In genomic region chr17:55005520-55005919, GRCh38 we compare ENCODE assay signal across 10 cellular contexts. TPM values are rescaled to one million over a fixed set of nuclear protein-coding genes. Genes with fewer than 3 reads are reported as not detected.
DNase-seq lines count a peak whose midpoint lies in the region; ATAC-seq, FAIRE-seq and TF ChIP-seq lines count a peak whose summit lies in the region.
"Had no signal": no experiment of that assay in that cellular context is flagged by ENCODE, and none has a peak within 500 bp of the region (broad histone marks: within the 10 kb centered on the region; RNA-seq: fewer than 3 reads in every experiment).

No MANE protein-coding gene starts in this region.

- no peak overlapping the region for H3K23ac ChIP-seq in IMR-90 (ENCODE audit: low read depth, low read length)

- TF ChIP-seq EP300 in GM12878 (IDR thresholded peaks at IDR 0.05; ENCODE audit: borderline replicate concordance in 1 of 2, control insufficient read depth in 1 of 2, low read depth in 2 of 2, low read length in 2 of 2): no peak

- H3K4me1 ChIP-seq in IMR-90 (ENCODE audit: control insufficient read depth, insufficient read depth, low read length): no peaks in the 10 kb centered on the region
- no peaks in the 10 kb centered on the region for H3K4me1 ChIP-seq in GM12878 (ENCODE audit: control insufficient read depth, insufficient read depth, low read length)
- no peaks in the 10 kb centered on the region for H3K4me1 ChIP-seq in osteoblast (ENCODE audit: insufficient read depth, low read length)
- H3K4me1 ChIP-seq: SJSA1 had no signal

- CTCF ChIA-PET in IMR-90 (lab: Yijun Ruan, JAX): interaction anchor here (0.6 to 2.1 kb wide), 2 partner anchors 12 to 33 kb away, joined by 4 to 6 read pairs; no protein-coding TSS in a partner anchor
- CTCF ChIA-PET in GM12878 (lab: Yijun Ruan, JAX): interaction anchor here (0.6 to 6.0 kb wide), 17 partner anchors 9 to 372 kb away, joined by 3 to 63 read pairs (median 3); partner anchors contain the start of gene STXBP4

- TF ChIP-seq POLR2A in IMR-90 (IDR thresholded peaks at IDR 0.05; ENCODE audit: low read depth, low read length) (no peak), GM12878 (IDR thresholded peaks at IDR 0.05; ENCODE audit: low read depth, low read length) (no peak)

- H3K4ac ChIP-seq in IMR-90 (ENCODE audit: low read depth, low read length): no peak overlapping the region

- H2BK15ac ChIP-seq in IMR-90 (ENCODE audit: low read depth, low read length): no peak overlapping the region

- H3K27me3 ChIP-seq in IMR-90 (ENCODE audit: control insufficient read depth, insufficient read depth, low read length) (no peaks in the 10 kb centered on the region), GM12878 (replicated peaks in 1 of 2; ENCODE audit: control insufficient read depth in 2 of 2, insufficient read depth in 2 of 2, low read length in 1 of 2) (no peaks in the 10 kb centered on the region), osteoblast (ENCODE audit: insufficient read depth, low read length) (no peaks in the 10 kb centered on the region)
- H3K27me3 ChIP-seq: SJSA1 had no signal

- H4K20me1 ChIP-seq in IMR-90 (ENCODE audit: insufficient read depth, low read length) (no peaks in the 10 kb centered on the region), GM12878 (ENCODE audit: control insufficient read depth, insufficient read depth) (no peaks in the 10 kb centered on the region), osteoblast (ENCODE audit: insufficient read depth, low read length) (no peaks in the 10 kb centered on the region)

- H2BK5ac ChIP-seq in IMR-90 (ENCODE audit: low read depth, low read length, poor library complexity, severe bottlenecking): no peak overlapping the region

- no peak overlapping the region for H2AK9ac ChIP-seq in IMR-90 (replicated peaks; ENCODE audit: low read depth, low read length, poor library complexity)

- H2BK120ac ChIP-seq in IMR-90 (ENCODE audit: low read depth, low read length): no peak overlapping the region

- no peak overlapping the region for H4K91ac ChIP-seq in IMR-90 (ENCODE audit: insufficient read depth, low read depth, low read length)

- no peaks in the 10 kb centered on the region for H3K9me1 ChIP-seq in IMR-90 (ENCODE audit: insufficient read depth, low read length)

- TF ChIP-seq RAD21 in IMR-90 (IDR thresholded peaks at IDR 0.05; ENCODE audit: low read length) (no peak), GM12878 (IDR thresholded peaks at IDR 0.05; ENCODE audit: insufficient read depth, low read depth, low read length) (0 out of 2 replicates have a peak, but pooled peaks have one; percentile 21)

- POLR2A ChIA-PET in IMR-90 (lab: Charles Lee; ENCODE audit: unreplicated experiment) (no interaction called here), GM12878 (lab: Charles Lee) (no interaction called here)

- RAD21 ChIA-PET in GM12878 (lab: Charles Lee; ENCODE audit: unreplicated experiment): interaction anchor here (1.0 to 1.9 kb wide), 2 partner anchors 12 to 14 kb away, joined by 4 to 11 read pairs; no protein-coding TSS in a partner anchor

- dilution Hi-C loops in IMR-90 (cut with HindIII; ENCODE audit: low sequenced_read_pairs, unreplicated experiment): no loop called here

- H3K36me3 ChIP-seq in IMR-90 (ENCODE audit: control insufficient read depth, insufficient read depth, low read length): no peaks in the 10 kb centered on the region
- H3K36me3 ChIP-seq in GM12878 (ENCODE audit: control insufficient read depth in 2 of 2, insufficient read depth in 2 of 2, low read length in 1 of 2): no peaks in the 10 kb centered on the region
- no peaks in the 10 kb centered on the region for H3K36me3 ChIP-seq in osteoblast (ENCODE audit: insufficient read depth, low read length)

- in situ Hi-C loops in IMR-90 (cut with MboI; ENCODE audit: low sequenced_read_pairs) (no loop called here), GM12878 (cut with MboI) (no loop called here)

- H4K8ac ChIP-seq in IMR-90 (ENCODE audit: low read depth in 2 of 2, low read length in 2 of 2): no peak overlapping the region

- H3K56ac ChIP-seq in IMR-90 (ENCODE audit: extremely low read depth, insufficient read depth, low read length): no peak overlapping the region

- H3K9me3 ChIP-seq in IMR-90 (ENCODE audit: control insufficient read depth, insufficient read depth, low read length) (no peaks in the 10 kb centered on the region), GM12878 (replicated peaks; ENCODE audit: control insufficient read depth, insufficient read depth, low read length) (no peaks in the 10 kb centered on the region), osteoblast (ENCODE audit: low read depth, low read length) (no peaks in the 10 kb centered on the region)
- H3K9me3 ChIP-seq: SJSA1 had no signal

- BruUV-seq in IMR-90 (replicated peaks; lab: Mats Ljungman, UMichigan): no TSS peak
- BruUV-seq in GM12878 (replicated peaks; lab: Mats Ljungman, UMichigan): no TSS peak

- FAIRE-seq in GM12878 (lab: Jason Lieb, UNC): peak; percentile 69

- no peak overlapping the region for H3K4me2 ChIP-seq in IMR-90 (ENCODE audit: low read depth, low read length)
- H3K4me2 ChIP-seq in GM12878 (ENCODE audit: control insufficient read depth, insufficient read depth): no peak overlapping the region
- no peak overlapping the region for H3K4me2 ChIP-seq in osteoblast (ENCODE audit: insufficient read depth, low read length)

- intact Hi-C loops in IMR-90 (cut with micrococcal nuclease) (loop anchor here (10.0 kb wide), 1 partner anchor 59 kb away; no protein-coding TSS in a partner anchor), GM12878 (cut with micrococcal nuclease; ENCODE audit: unreplicated experiment) (no loop called here)

- no peak overlapping the region for H3K4me3 ChIP-seq in IMR-90 (ENCODE audit: insufficient read depth, low read depth, low read length)
- H3K4me3 ChIP-seq in GM12878: no peak overlapping the region
- no peak overlapping the region for H3K4me3 ChIP-seq in osteoblast (ENCODE audit: insufficient read depth, low read length)
- H3K4me3 ChIP-seq: SJSA1 had no signal

- SMC1A ChIA-PET in GM12878 (lab: Charles Lee; ENCODE audit: uncharacterized antibody, unreplicated experiment): interaction anchor here (1.1 to 2.6 kb wide), 9 partner anchors 9 to 349 kb away, joined by 3 to 16 read pairs (median 4); no protein-coding TSS in a partner anchor

- no peak overlapping the region for H4K5ac ChIP-seq in IMR-90 (ENCODE audit: low read depth, low read length)

- H3K79me1 ChIP-seq in IMR-90 (ENCODE audit: low read depth in 1 of 2, low read length in 2 of 2): no peaks in the 10 kb centered on the region

- H3K18ac ChIP-seq in IMR-90 (ENCODE audit: low read depth, low read length): no peak overlapping the region

- H3K79me2 ChIP-seq in GM12878 (ENCODE audit: control insufficient read depth, insufficient read depth, low read length): no peaks in the 10 kb centered on the region
- H3K79me2 ChIP-seq in osteoblast (ENCODE audit: insufficient read depth, low read length): no peaks in the 10 kb centered on the region

- no peak overlapping the region for H3K9ac ChIP-seq in IMR-90 (ENCODE audit: low read depth, low read length)
- H3K9ac ChIP-seq in GM12878 (ENCODE audit: control insufficient read depth, insufficient read depth, low read length): no peak overlapping the region

- 0 out of 2 replicates have a peak, but pooled peaks have one; percentile 29 for ATAC-seq in IMR-90 (ENCODE audit: low read depth)
- ATAC-seq in GM12878: peak; percentile 80
- no peak for ATAC-seq in esophagus mucosa
- ATAC-seq in HG02588 (IDR thresholded peaks at IDR 0.05; ENCODE audit: unreplicated experiment): no peak

- peak; percentile 0 for DNase-seq in NCI-H2171 treated with DMSO at 0.1 percent for 48 hours (lab: John Stamatoyannopoulos, UW)
- no peak for DNase-seq in NCI-H2171 (lab: John Stamatoyannopoulos, UW)
- peak; percentile 12 for DNase-seq in IMR-90
- no peak for DNase-seq in GM12878 (ENCODE audit: low read depth, low spot score)
- no peak for DNase-seq in osteoblast (ENCODE audit: insufficient read length, low spot score, missing footprints)
- DNase-seq in activated CD8-positive, alpha-beta memory T cell treated with anti-CD3 and anti-CD28 coated beads, Interleukin-2, amount 50 U/mL, for 48 hours: no peak
- DNase-seq: C1 segment of cervical spinal cord had no signal

- 0 out of 2 replicates have a peak, but pooled peaks have one; percentile 16 for TF ChIP-seq CTCF in IMR-90 (conservative IDR thresholded peaks at IDR 0.05; ENCODE audit: low read depth, low read length)
- peak; percentile 47 to 58 (median 53) for TF ChIP-seq CTCF in GM12878 (IDR thresholded peaks at IDR 0.05 in 2 of 3, conservative IDR thresholded peaks at IDR 0.05 in 1 of 3; ENCODE audit: control insufficient read depth in 2 of 3, extremely low read depth in 1 of 3, insufficient read depth in 1 of 3, low read depth in 3 of 3, low read length in 3 of 3)
- peak; percentile 46 for TF ChIP-seq CTCF in osteoblast (IDR thresholded peaks at IDR 0.05; ENCODE audit: extremely low read depth, low read depth, low read length)

- no peak overlapping the region for H2BK20ac ChIP-seq in IMR-90 (ENCODE audit: low read depth, low read length)

- no peak overlapping the region for H3K14ac ChIP-seq in IMR-90 (replicated peaks; ENCODE audit: low read depth, low read length)

- H2AK5ac ChIP-seq in IMR-90 (ENCODE audit: low read depth, low read length): no peak overlapping the region

- H3K27ac ChIP-seq in IMR-90 (ENCODE audit: insufficient read depth, low read length) (no peak overlapping the region), GM12878 (ENCODE audit: control insufficient read depth, insufficient read depth) (no peak overlapping the region), osteoblast (ENCODE audit: low read depth, low read length) (no peak overlapping the region)
- H3K27ac ChIP-seq: SJSA1 had no signal

- H2AFZ ChIP-seq in IMR-90 (replicated peaks; ENCODE audit: low read length, poor library complexity) (no peak overlapping the region), GM12878 (ENCODE audit: control insufficient read depth, low read depth, low read length) (no peak overlapping the region), osteoblast (ENCODE audit: low read length) (no peak overlapping the region)

- WGBS in IMR-90 (ENCODE audit: extremely low coverage in 2 of 2, insufficient read length in 1 of 2), 2 experiments: no CpG with 5 or more reads among the region's 1 CpG
- WGBS in GM12878 (ENCODE audit: insufficient coverage, insufficient replicate concordance, low lambda C conversion rate, missing lambda C conversion rate): 92% methylated on average over 1 of the region's 1 CpG

RNA-seq across cellular contexts. Expression of gene STXBP4, which starts 37.0 kb away (rescaled TPM):
- total RNA-seq in IMR-90 (2012; rRNA removed): 20.4 and 31.4 TPM in 2 replicates
- polyA plus RNA-seq in IMR-90 (2012; rRNA removed): 2.5 and 4.1 TPM in 2 replicates
- 0.44 and 1.6 TPM in 2 replicates for polyA plus RNA-seq in IMR-90 (2012; cell fraction: cytosol; rRNA removed)
- polyA plus RNA-seq in IMR-90 (2012; cell fraction: nucleus; rRNA removed; ENCODE audit: low replicate concordance): 0.55 and 3.4 TPM in 2 replicates
- total RNA-seq in GM12878 (2013; cell fraction: nucleolus; rRNA removed): 73.9 and 87.4 TPM in 2 replicates
- total RNA-seq in GM12878 (2014; rRNA removed): 4.3 and 8.8 TPM in 2 replicates
- total RNA-seq in GM12878 (2014; rRNA removed; fragmentation: Illumina TruSeq; extraction: Trizol): 9.1 and 11.7 TPM in 2 replicates
- 7.2 and 7.5 TPM in 2 replicates for total RNA-seq in GM12878 (2021)
- 0.77 TPM for polyA plus RNA-seq in GM12878 (2011; ENCODE audit: low read depth)
- 5.4 and 7.3 TPM in 2 replicates for polyA plus RNA-seq in GM12878 (2011; rRNA removed)
- 1.8 and 2.3 TPM in 2 replicates for polyA plus RNA-seq in GM12878 (2011; cell fraction: cytosol; rRNA removed)
- polyA plus RNA-seq in GM12878 (2011; cell fraction: nucleus; rRNA removed): 7.4 and 9.0 TPM in 2 replicates
- polyA plus RNA-seq in GM12878 (2012): 2.1 and 3.8 TPM in 2 replicates
- polyA plus RNA-seq in GM12878 (2014; fragmentation: Illumina TruSeq; extraction: Trizol): 9.8 and 14.5 TPM in 2 replicates
- 1 to 10 TPM; 4.8 to 5.5 TPM for polyA plus RNA-seq in GM12878 (2014; fragmentation: Nextera tagmentation; extraction: Ambion mirVana)
- polyA plus RNA-seq in GM12878 (2014; rRNA removed): 2.1 and 6.1 TPM in 2 replicates
- polyA plus RNA-seq in GM12878 (2016; fragmentation: Nextera tagmentation; extraction: Ambion mirVana): 10 to 100 TPM in 1 of 2 experiments, 1 to 10 TPM in 1; 7.8 to 11.0 TPM
- 7.5 and 9.2 TPM in 2 replicates for polyA minus RNA-seq in GM12878 (2011; rRNA and poly(A)+ RNA removed)
- 1.9 and 2.4 TPM in 2 replicates for polyA minus RNA-seq in GM12878 (2011; cell fraction: cytosol; rRNA and poly(A)+ RNA removed)
- polyA minus RNA-seq in GM12878 (2011; cell fraction: nucleus; rRNA and poly(A)+ RNA removed): 15.6 and 20.6 TPM in 2 replicates
- 14.7 and 19.2 TPM in 2 replicates for total RNA-seq in osteoblast
- total RNA-seq in esophagus mucosa: 3.9 TPM

RNA-seq across cellular contexts. Expression of gene COX11, which starts 37.1 kb away (rescaled TPM):
- total RNA-seq in IMR-90 (2012; rRNA removed) (29.4 and 43.6 TPM in 2 replicates), GM12878 (2014; rRNA removed) (57.2 and 66.0 TPM in 2 replicates), GM12878 (2014; rRNA removed; fragmentation: Illumina TruSeq; extraction: Trizol) (22.4 and 28.9 TPM in 2 replicates), GM12878 (2021) (50.0 and 52.0 TPM in 2 replicates), osteoblast (38.7 and 44.8 TPM in 2 replicates), esophagus mucosa (23.5 TPM)
- polyA plus RNA-seq in IMR-90 (2012; rRNA removed) (23.6 and 34.7 TPM in 2 replicates), GM12878 (2011; rRNA removed) (51.6 and 55.4 TPM in 2 replicates), GM12878 (2014; fragmentation: Illumina TruSeq; extraction: Trizol) (22.4 and 23.3 TPM in 2 replicates), GM12878 (2014; fragmentation: Nextera tagmentation; extraction: Ambion mirVana) (10 to 100 TPM; 13.8 to 21.5 TPM), GM12878 (2014; rRNA removed) (69.4 and 72.1 TPM in 2 replicates), GM12878 (2016; fragmentation: Nextera tagmentation; extraction: Ambion mirVana) (10 to 100 TPM; 54.1 to 54.6 TPM)
- 24.1 and 41.5 TPM in 2 replicates for polyA plus RNA-seq in IMR-90 (2012; cell fraction: cytosol; rRNA removed)
- polyA plus RNA-seq in IMR-90 (2012; cell fraction: nucleus; rRNA removed; ENCODE audit: low replicate concordance): 27.2 and 39.7 TPM in 2 replicates
- 72.5 and 79.1 TPM in 2 replicates for total RNA-seq in GM12878 (2013; cell fraction: nucleolus; rRNA removed)
- 11.6 TPM for polyA plus RNA-seq in GM12878 (2011; ENCODE audit: low read depth)
- 44.9 and 75.6 TPM in 2 replicates for polyA plus RNA-seq in GM12878 (2011; cell fraction: cytosol; rRNA removed)
- polyA plus RNA-seq in GM12878 (2011; cell fraction: nucleus; rRNA removed): 78.4 and 96.7 TPM in 2 replicates
- polyA plus RNA-seq in GM12878 (2012): 26.7 and 29.0 TPM in 2 replicates
- polyA minus RNA-seq in GM12878 (2011; rRNA and poly(A)+ RNA removed): 37.1 and 76.5 TPM in 2 replicates
- polyA minus RNA-seq in GM12878 (2011; cell fraction: cytosol; rRNA and poly(A)+ RNA removed): 23.9 and 39.7 TPM in 2 replicates
- 54.3 and 81.0 TPM in 2 replicates for polyA minus RNA-seq in GM12878 (2011; cell fraction: nucleus; rRNA and poly(A)+ RNA removed)

Comparison
In these comparisons a context has a peak if more than half of its experiments do, and no peak if none do; other contexts are left out.
1. DNase-seq: peak in NCI-H2171 treated with DMSO at 0.1 percent for 48 hours (single experiment) and IMR-90 (single experiment); none in NCI-H2171 (single experiment), GM12878 (single experiment), osteoblast (single experiment) and activated CD8-positive, alpha-beta memory T cell treated with anti-CD3 and anti-CD28 coated beads, Interleukin-2, amount 50 U/mL, for 48 hours (single experiment).
2. ATAC-seq: peak in IMR-90 (single experiment) and GM12878 (single experiment); none in esophagus mucosa (single experiment) and HG02588 (single experiment).
3. Peak in every context shown above with its lines, with median percentiles within 50 percentile points of each other: CTCF ChIP-seq.